9 cellular contexts compared by ENCODE assay signal in the genomic region with DNA sequence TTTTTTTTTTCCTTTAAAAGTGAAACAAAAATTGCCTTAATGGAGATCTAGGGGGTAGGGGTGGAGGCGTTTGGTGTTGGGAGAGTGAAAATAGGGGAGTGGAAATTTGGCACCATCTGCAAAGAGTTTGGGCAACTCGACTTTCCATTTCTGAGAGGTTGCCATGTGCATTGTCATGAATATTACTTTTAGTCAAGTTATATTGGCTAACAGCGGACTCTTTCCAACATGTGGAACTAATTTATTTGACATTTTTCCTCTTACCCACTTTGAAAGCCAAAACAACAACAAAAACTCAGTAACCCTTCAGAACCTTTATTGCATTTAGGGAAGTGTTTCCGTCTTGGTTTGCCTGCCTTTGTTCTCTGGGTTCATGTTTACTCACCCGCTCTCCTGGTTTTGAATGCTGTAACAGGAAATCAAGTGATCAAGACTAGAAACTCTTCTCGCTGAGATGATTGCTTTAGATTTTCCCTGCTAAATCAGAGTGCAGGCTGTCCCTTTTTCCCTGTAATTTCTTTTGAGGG.
A peak's percentile ranks its signal among the peaks of the same experiment; 100 is the strongest.
DNase-seq lines count a peak whose midpoint lies in the region; ATAC-seq and TF ChIP-seq lines count a peak whose summit lies in the region.
"Had no signal": no experiment of that assay in that cellular context is flagged by ENCODE, and none has a peak within 500 bp of the region (broad histone marks: within the 10 kb centered on the region; RNA-seq: fewer than 3 reads in every experiment).

No MANE protein-coding gene starts in this region.

- H3K27ac Mint-ChIP-seq in endothelial cell (ENCODE audit: unreplicated experiment): peak overlapping the region; percentile 99
- H3K27ac Mint-ChIP-seq: activated B cell treated with CpG ODN at 0.5 μM for 24 hours had no signal

- TF ChIP-seq CTCF in AG09309 (IDR thresholded peaks at IDR 0.05; ENCODE audit: control insufficient read depth, insufficient read depth, low read depth, low read length, missing control alignments): no peak
- TF ChIP-seq CTCF in endothelial cell (IDR thresholded peaks at IDR 0.05; ENCODE audit: unreplicated experiment): no peak
- TF ChIP-seq CTCF in prostate gland (IDR thresholded peaks at IDR 0.05): no peak

- H3K27ac ChIP-seq in muscle layer of duodenum (ENCODE audit: low read length) (peak overlapping the region; percentile 42), prostate gland (peak overlapping the region in 1 of 2 donors; percentile 5)

- WGBS in prostate gland: 25% methylated on average over 6 of the region's 6 CpGs

- H3K27me3 Mint-ChIP-seq in endothelial cell (ENCODE audit: unreplicated experiment): peaks cover 2% of the 10 kb centered on the region

- H3K4me1 ChIP-seq in muscle layer of duodenum (ENCODE audit: control insufficient read depth in 1 of 2, insufficient read depth in 2 of 2, low read length in 2 of 2) (peaks cover 9 to 33% of the 10 kb centered on the region in 2 donors), prostate gland (replicated peaks) (peaks cover 10% of the 10 kb centered on the region)

- no peak for TF ChIP-seq POLR2A in prostate gland (IDR thresholded peaks at IDR 0.05)

- H3K36me3 ChIP-seq in muscle layer of duodenum (ENCODE audit: control insufficient read depth in 1 of 2, insufficient read depth in 2 of 2, low read length in 2 of 2) (no peaks in the 10 kb centered on the region), prostate gland (no peaks in the 10 kb centered on the region)

- in situ Hi-C loops in ACHN (cut with HindIII; ENCODE audit: low pct_ligation_motif_present, low pct_unique_long_range_greater_than_20kb, low sequenced_read_pairs): no loop called here

- no peaks in the 10 kb centered on the region for H3K9me3 ChIP-seq in muscle layer of duodenum (ENCODE audit: control insufficient read depth in 1 of 2, low read length in 2 of 2)
- H3K9me3 ChIP-seq in prostate gland: no peaks in the 10 kb centered on the region

- H3K9me3 Mint-ChIP-seq in endothelial cell (ENCODE audit: unreplicated experiment): no peaks in the 10 kb centered on the region
- H3K9me3 Mint-ChIP-seq: activated B cell treated with CpG ODN at 0.5 μM for 24 hours had no signal

- H3K27me3 ChIP-seq in muscle layer of duodenum (ENCODE audit: low read depth, low read length): no peaks in the 10 kb centered on the region
- H3K27me3 ChIP-seq in prostate gland (replicated peaks; ENCODE audit: insufficient read depth): no peaks in the 10 kb centered on the region

- DNase-seq in AG09309 (ENCODE audit: low read depth) (peak; percentile 32), NCI-H146 (lab: John Stamatoyannopoulos, UW) (peak; percentile 28), endothelial cell (ENCODE audit: low spot score) (no peak), ACHN (no peak), prostate gland (ENCODE audit: low spot score) (no peak), SW 1271 (lab: John Stamatoyannopoulos, UW) (no peak)
- DNase-seq: activated B cell treated with CpG ODN at 0.5 μM for 24 hours had no signal

- ATAC-seq in GM19328 (IDR thresholded peaks at IDR 0.05; ENCODE audit: unreplicated experiment): no peak

- intact Hi-C loops in prostate gland (cut with DNase I): no loop called here

- H3K4me3 ChIP-seq in AG09309 (ENCODE audit: control insufficient read depth, low read depth, low read length) (peak overlapping the region; percentile 39), muscle layer of duodenum (ENCODE audit: low read depth in 1 of 2, low read length in 2 of 2) (peak overlapping the region; percentile 13 to 27), prostate gland (no peak overlapping the region)

- H3K4me1 Mint-ChIP-seq in endothelial cell (ENCODE audit: unreplicated experiment): peaks cover 60% of the 10 kb centered on the region
- H3K4me1 Mint-ChIP-seq: activated B cell treated with CpG ODN at 0.5 μM for 24 hours had no signal

- H3K36me3 Mint-ChIP-seq in endothelial cell (ENCODE audit: low read depth, unreplicated experiment): no peaks in the 10 kb centered on the region

- H3K4me3 Mint-ChIP-seq in endothelial cell (ENCODE audit: unreplicated experiment): no peak overlapping the region
- H3K4me3 Mint-ChIP-seq: activated B cell treated with CpG ODN at 0.5 μM for 24 hours had no signal

Comparison
In these comparisons a context has a peak if more than half of its experiments do, and no peak if none do; other contexts are left out.
1. DNase-seq: peak in AG09309 (single experiment) and NCI-H146 (single experiment); none in endothelial cell (single experiment), ACHN (single experiment), prostate gland (single experiment) and SW 1271 (0 of 2).
2. H3K4me3 ChIP-seq: peak in AG09309 (single experiment) and muscle layer of duodenum (2 of 2); none in prostate gland (0 of 2).